In the genomic region with DNA sequence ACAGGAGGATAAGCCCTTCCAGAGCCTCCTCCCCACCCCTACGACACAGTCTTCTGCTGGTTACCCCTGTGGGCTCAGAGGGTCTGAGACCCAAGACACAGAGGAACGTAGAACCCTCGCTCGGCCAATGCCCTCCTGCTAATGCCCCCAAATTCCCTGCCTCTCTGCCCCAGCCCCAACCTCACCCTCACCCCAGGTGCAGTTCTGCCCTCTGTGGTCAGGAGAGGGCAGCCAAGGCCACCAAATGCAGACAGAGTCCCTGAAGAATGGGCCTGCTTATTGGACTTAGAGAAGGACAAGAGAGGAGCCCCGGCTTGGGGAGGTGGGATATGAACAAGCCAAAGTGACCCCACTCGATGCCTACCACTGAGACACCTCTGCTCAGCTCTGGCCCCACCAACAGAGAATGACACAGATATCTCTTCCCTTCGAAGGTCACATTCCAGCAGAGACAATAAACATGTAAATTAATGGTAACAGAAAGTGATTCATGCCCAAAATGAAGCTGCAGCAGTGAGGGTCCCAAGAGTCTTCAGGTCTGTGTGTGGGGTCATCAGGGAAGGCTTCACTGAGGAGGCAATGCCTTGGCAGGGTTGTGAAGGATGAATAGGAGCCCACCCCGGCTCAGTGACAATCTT, we compare ENCODE assay signal across 11 cellular contexts.
DNase-seq lines count a peak whose midpoint lies in the region; ATAC-seq and TF ChIP-seq lines count a peak whose summit lies in the region.
"Had no signal": no experiment of that assay in that cellular context is flagged by ENCODE, and none has a peak within 500 bp of the region (broad histone marks: within the 10 kb centered on the region; RNA-seq: fewer than 3 reads in every experiment).

No MANE protein-coding gene starts in this region.

- H3K27ac Mint-ChIP-seq in activated CD4-positive, alpha-beta memory T cell treated with anti-CD3 and anti-CD28 coated beads for 36 hours, result no peak overlapping the region
- H3K27ac Mint-ChIP-seq in activated CD4-positive, alpha-beta memory T cell treated with anti-CD3 and anti-CD28 coated beads, Interleukin-2, amount 10 ng/mL, durations not matched to agents 7 days and 5 days, result no peak overlapping the region
- H3K27ac Mint-ChIP-seq: activated naive CD4-positive, alpha-beta T cell treated with anti-CD3 and anti-CD28 coated beads, Interleukin-2, amount 50 U/mL, for 24 hours had no signal

- H3K27ac ChIP-seq in vagina, result no peak overlapping the region
- H3K27ac ChIP-seq: esophagus muscularis mucosa, SK-N-MC had no signal

- no peaks in the 10 kb centered on the region for H3K4me1 ChIP-seq in vagina
- H3K4me1 ChIP-seq: esophagus muscularis mucosa had no signal

- CTCF ChIA-PET in activated CD4-positive, alpha-beta memory T cell treated with anti-CD3 and anti-CD28 coated beads for 36 hours (lab: Charles Lee), result no interaction called here
- CTCF ChIA-PET in activated CD4-positive, alpha-beta memory T cell treated with anti-CD3 and anti-CD28 coated beads, Interleukin-2, amount 10 ng/mL, durations not matched to agents 7 days and 5 days (lab: Charles Lee), result interaction anchor here (0.8 kb wide), 1 partner anchor 24 kb away, joined by 3 read pairs; no protein-coding TSS in a partner anchor

- intact Hi-C loops in activated CD4-positive, alpha-beta memory T cell treated with anti-CD3 and anti-CD28 coated beads for 36 hours (cut with micrococcal nuclease), result no loop called here
- intact Hi-C loops in vagina (cut with DNase I), result no loop called here

- H3K27me3 Mint-ChIP-seq in activated CD4-positive, alpha-beta memory T cell treated with anti-CD3 and anti-CD28 coated beads for 36 hours, result peaks cover 29% of the 10 kb centered on the region
- peaks cover 21% of the 10 kb centered on the region for H3K27me3 Mint-ChIP-seq in activated CD4-positive, alpha-beta memory T cell treated with anti-CD3 and anti-CD28 coated beads, Interleukin-2, amount 10 ng/mL, durations not matched to agents 7 days and 5 days
- H3K27me3 Mint-ChIP-seq: activated naive CD4-positive, alpha-beta T cell treated with anti-CD3 and anti-CD28 coated beads, Interleukin-2, amount 50 U/mL, for 24 hours had no signal

- no peak for ATAC-seq in GM18870 (IDR thresholded peaks at IDR 0.05; ENCODE audit: unreplicated experiment)

- POLR2A ChIA-PET in activated CD4-positive, alpha-beta memory T cell treated with anti-CD3 and anti-CD28 coated beads for 36 hours (lab: Charles Lee), result no interaction called here
- POLR2A ChIA-PET in activated CD4-positive, alpha-beta memory T cell treated with anti-CD3 and anti-CD28 coated beads, Interleukin-2, amount 10 ng/mL, durations not matched to agents 7 days and 5 days (lab: Charles Lee), result no interaction called here

- H3K27me3 ChIP-seq in vagina, result no peaks in the 10 kb centered on the region

- H3K9me3 ChIP-seq in vagina, result no peaks in the 10 kb centered on the region
- H3K9me3 ChIP-seq: esophagus muscularis mucosa had no signal

- no peaks in the 10 kb centered on the region for H3K4me1 Mint-ChIP-seq in activated CD4-positive, alpha-beta memory T cell treated with anti-CD3 and anti-CD28 coated beads for 36 hours (ENCODE audit: low read depth)
- no peaks in the 10 kb centered on the region for H3K4me1 Mint-ChIP-seq in activated CD4-positive, alpha-beta memory T cell treated with anti-CD3 and anti-CD28 coated beads, Interleukin-2, amount 10 ng/mL, durations not matched to agents 7 days and 5 days
- H3K4me1 Mint-ChIP-seq: activated naive CD4-positive, alpha-beta T cell treated with anti-CD3 and anti-CD28 coated beads, Interleukin-2, amount 50 U/mL, for 24 hours had no signal

- DNase-seq in activated CD4-positive, alpha-beta memory T cell treated with anti-CD3 and anti-CD28 coated beads for 36 hours, result peak; percentile 15
- no peak for DNase-seq in activated CD4-positive, alpha-beta memory T cell treated with anti-CD3 and anti-CD28 coated beads, Interleukin-2, amount 10 ng/mL, durations not matched to agents 7 days and 5 days
- peak; percentile 45 for DNase-seq in NB4 (ENCODE audit: low read depth)
- DNase-seq in epithelial cell of esophagus (ENCODE audit: low read depth), result no peak
- DNase-seq in retinal pigment epithelial cell (ENCODE audit: low read depth), result no peak
- DNase-seq in NCI-H1105 (lab: John Stamatoyannopoulos, UW), result no peak
- DNase-seq in vagina (ENCODE audit: extremely low spot score in 2 of 2), result no peak

- TF ChIP-seq CTCF in NB4 (IDR thresholded peaks at IDR 0.05; ENCODE audit: low read depth, low read length) (peak; percentile 58), epithelial cell of esophagus (IDR thresholded peaks at IDR 0.05; ENCODE audit: insufficient read depth, low read depth, low read length, missing control alignments) (peak; percentile 29), retinal pigment epithelial cell (conservative IDR thresholded peaks at IDR 0.05; ENCODE audit: low read depth, low read length) (peak; percentile 13), vagina (IDR thresholded peaks at IDR 0.05) (no peak)

- H3K9me3 Mint-ChIP-seq in activated CD4-positive, alpha-beta memory T cell treated with anti-CD3 and anti-CD28 coated beads for 36 hours, result no peaks in the 10 kb centered on the region
- H3K9me3 Mint-ChIP-seq in activated CD4-positive, alpha-beta memory T cell treated with anti-CD3 and anti-CD28 coated beads, Interleukin-2, amount 10 ng/mL, durations not matched to agents 7 days and 5 days, result no peaks in the 10 kb centered on the region
- H3K9me3 Mint-ChIP-seq: activated naive CD4-positive, alpha-beta T cell treated with anti-CD3 and anti-CD28 coated beads, Interleukin-2, amount 50 U/mL, for 24 hours had no signal

- no peak overlapping the region for H3K4me3 Mint-ChIP-seq in activated CD4-positive, alpha-beta memory T cell treated with anti-CD3 and anti-CD28 coated beads for 36 hours
- H3K4me3 Mint-ChIP-seq in activated CD4-positive, alpha-beta memory T cell treated with anti-CD3 and anti-CD28 coated beads, Interleukin-2, amount 10 ng/mL, durations not matched to agents 7 days and 5 days, result no peak overlapping the region
- H3K4me3 Mint-ChIP-seq: activated naive CD4-positive, alpha-beta T cell treated with anti-CD3 and anti-CD28 coated beads, Interleukin-2, amount 50 U/mL, for 24 hours had no signal

- TF ChIP-seq POLR2A in NB4 (IDR thresholded peaks at IDR 0.05; ENCODE audit: extremely low read depth, insufficient read length) (no peak), vagina (IDR thresholded peaks at IDR 0.05) (no peak)

- H3K36me3 Mint-ChIP-seq in activated CD4-positive, alpha-beta memory T cell treated with anti-CD3 and anti-CD28 coated beads for 36 hours, result no peaks in the 10 kb centered on the region
- H3K36me3 Mint-ChIP-seq in activated CD4-positive, alpha-beta memory T cell treated with anti-CD3 and anti-CD28 coated beads, Interleukin-2, amount 10 ng/mL, durations not matched to agents 7 days and 5 days (ENCODE audit: low read depth), result no peaks in the 10 kb centered on the region
- H3K36me3 Mint-ChIP-seq: activated naive CD4-positive, alpha-beta T cell treated with anti-CD3 and anti-CD28 coated beads, Interleukin-2, amount 50 U/mL, for 24 hours had no signal

- H3K36me3 ChIP-seq in vagina, result no peaks in the 10 kb centered on the region
- H3K36me3 ChIP-seq: esophagus muscularis mucosa had no signal

- H3K4me3 ChIP-seq in NB4 (ENCODE audit: low read depth, low read length) (no peak overlapping the region), epithelial cell of esophagus (ENCODE audit: low read length) (no peak overlapping the region), retinal pigment epithelial cell (ENCODE audit: low read length) (no peak overlapping the region), vagina (no peak overlapping the region)
- H3K4me3 ChIP-seq: esophagus muscularis mucosa, SK-N-MC had no signal

Comparison
In these comparisons a context has a peak if more than half of its experiments do, and no peak if none do; other contexts are left out.
1. DNase-seq: peak in activated CD4-positive, alpha-beta memory T cell treated with anti-CD3 and anti-CD28 coated beads for 36 hours (single experiment) and NB4 (single experiment); none in activated CD4-positive, alpha-beta memory T cell treated with anti-CD3 and anti-CD28 coated beads, Interleukin-2, amount 10 ng/mL, durations not matched to agents 7 days and 5 days (single experiment), epithelial cell of esophagus (single experiment), retinal pigment epithelial cell (single experiment), NCI-H1105 (single experiment) and vagina (0 of 2).
2. CTCF ChIP-seq: peak in NB4 (single experiment), epithelial cell of esophagus (single experiment) and retinal pigment epithelial cell (single experiment); none in vagina (0 of 3).